In the genomic region with DNA sequence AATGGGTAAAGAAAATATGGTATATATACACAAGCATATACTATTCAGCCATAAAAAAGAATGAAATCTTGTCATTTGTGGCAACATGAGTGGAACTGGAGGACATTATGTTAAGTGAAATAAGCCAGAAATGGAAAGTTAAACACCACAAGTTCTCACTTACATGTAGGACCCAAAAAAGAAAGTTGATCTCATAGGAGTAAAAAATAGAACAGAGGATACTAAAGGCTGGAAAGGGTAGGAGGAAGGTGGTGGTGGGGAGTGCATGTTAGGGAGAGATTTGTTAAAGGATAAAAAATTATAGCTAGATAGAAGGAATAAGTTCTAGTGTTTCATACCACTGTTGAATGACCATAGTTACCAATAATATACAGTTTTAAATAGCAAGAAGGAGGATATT, we compare ENCODE assay signal across 30 cellular contexts.
"Had no signal": no experiment of that assay in that cellular context is flagged by ENCODE, and none has a peak within 500 bp of the region (broad histone marks: within the 10 kb centered on the region; RNA-seq: fewer than 3 reads in every experiment).

No MANE protein-coding gene starts in this region.

- H3K4me1 ChIP-seq: ascending aorta, breast epithelium, esophagus muscularis mucosa, foreskin keratinocyte had no signal

- H3K36me3 ChIP-seq: breast epithelium, cardiac muscle cell had no signal

- DNase-seq: activated CD4-positive, alpha-beta memory T cell treated with anti-CD3 and anti-CD28 coated beads for 36 hours; activated CD4-positive, alpha-beta T cell treated with anti-CD3 and anti-CD28 coated beads for 36 hours; activated CD4-positive, alpha-beta T cell treated with anti-CD3 and anti-CD28 coated beads, Interleukin-2, amount 10 ng/mL, durations not matched to agents 24 days and 14 days; activated CD4-positive, CD25-positive, alpha-beta regulatory T cell; activated CD4-positive, CD25-positive, alpha-beta regulatory T cell treated with anti-CD3 and anti-CD28 coated beads, Interleukin-2, amount 50 U/mL, for 72 hours; activated CD8-positive, alpha-beta memory T cell treated with anti-CD3 and anti-CD28 coated beads, Interleukin-2, amount 50 U/mL, for 48 hours; activated gamma-delta T cell; activated naive CD4-positive, alpha-beta T cell; activated naive CD4-positive, alpha-beta T cell treated with anti-CD3 and anti-CD28 coated beads, Interleukin-2, amount 10 ng/mL, durations not matched to agents 7 days and 5 days; activated naive CD8-positive, alpha-beta T cell treated with anti-CD3 and anti-CD28 coated beads, Interleukin-2, amount 10 ng/mL, durations not matched to agents 7 days and 5 days; activated T-cell treated with anti-CD3 and anti-CD28 coated beads for 4 hours; activated T-cell treated with anti-CD3 and anti-CD28 coated beads, Interleukin-2, amount 50 U/mL, for 24 hours; activated T-cell treated with anti-CD3 and anti-CD28 coated beads, Interleukin-2, amount 50 U/mL, for 72 hours; central memory CD4-positive, alpha-beta T cell; cortex of kidney; dermis blood vessel endothelial cell; effector CD4-positive, alpha-beta T cell; effector memory CD8-positive, alpha-beta T cell; erythroblast; foreskin keratinocyte; gastrocnemius medialis; glutamatergic neuron; T-helper 1 cell; T-helper 17 cell; T1000 had no signal

- H3K9me3 ChIP-seq: gastrocnemius medialis had no signal

- H3K27me3 ChIP-seq: ascending aorta, breast epithelium, cardiac muscle cell, esophagus muscularis mucosa, foreskin keratinocyte, gastrocnemius medialis had no signal

- H3K4me3 ChIP-seq: ascending aorta, breast epithelium, cardiac muscle cell, esophagus muscularis mucosa, gastrocnemius medialis had no signal

- H3K27ac ChIP-seq: ascending aorta, breast epithelium, cardiac muscle cell, esophagus muscularis mucosa, foreskin keratinocyte had no signal

- ATAC-seq: activated CD4-positive, alpha-beta T cell treated with anti-CD3 and anti-CD28 coated beads for 36 hours; activated naive CD4-positive, alpha-beta T cell treated with anti-CD3 and anti-CD28 coated beads, Interleukin-2, amount 50 U/mL, for 72 hours; activated T-cell treated with anti-CD3 and anti-CD28 coated beads, Interleukin-2, amount 50 U/mL, for 72 hours; effector memory CD8-positive, alpha-beta T cell; foreskin keratinocyte; gastrocnemius medialis; T-helper 17 cell had no signal
